Comparison of ENCODE assay signal across 1 cellular context in the genomic region with DNA sequence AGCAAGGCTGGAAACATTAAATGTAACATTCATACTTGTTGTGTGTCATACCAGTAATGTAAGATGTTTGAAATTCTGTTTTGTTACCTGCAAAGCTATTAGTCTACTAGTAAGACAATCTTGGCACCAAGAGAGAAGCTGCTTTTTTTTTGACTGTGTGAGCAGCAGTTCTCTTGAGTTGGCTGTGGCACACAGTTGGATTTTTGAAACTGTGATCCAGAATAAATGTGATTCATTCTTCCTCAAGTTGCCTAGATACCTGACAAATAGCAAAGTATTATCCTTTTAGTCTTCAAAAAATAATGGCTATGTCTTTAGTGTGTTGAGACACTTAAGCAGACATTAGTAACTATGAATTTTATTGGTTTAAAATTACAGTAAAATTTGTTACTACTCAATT.
TF ChIP-seq lines count a peak whose summit lies in the region.

No MANE protein-coding gene starts in this region.

TF ChIP-seq in endothelial cell of umbilical vein, 7 proteins besides CTCF, POLR2A, EP300 and RAD21 (continued from another document):
- TF ChIP-seq FOS (IDR thresholded peaks at IDR 0.05; ENCODE audit: borderline replicate concordance, insufficient read depth, low read length) = no peak
- TF ChIP-seq GATA2 (IDR thresholded peaks at IDR 0.05; ENCODE audit: insufficient read depth, insufficient read length, low read depth, low read length) = no peak
- TF ChIP-seq EZH2 (IDR thresholded peaks at IDR 0.05; ENCODE audit: borderline replicate concordance, low read depth, low read length, severe bottlenecking) = no peak
